25 cellular contexts compared by ENCODE assay signal in genomic region chr2:170321526-170321925, GRCh38.
DNase-seq lines count a peak whose midpoint lies in the region; ATAC-seq and TF ChIP-seq lines count a peak whose summit lies in the region.
"Had no signal": no experiment of that assay in that cellular context is flagged by ENCODE, and none has a peak within 500 bp of the region (broad histone marks: within the 10 kb centered on the region; RNA-seq: fewer than 3 reads in every experiment).

No MANE protein-coding gene starts in this region.

- DNase-seq in kidney tubule cell (ENCODE audit: low spot score) (peak; percentile 22), omental fat pad (ENCODE audit: low spot score) (no peak), HAP-1 (ENCODE audit: low spot score in 2 of 2) (no peak)
- DNase-seq in activated CD4-positive, alpha-beta T cell treated with anti-CD3 and anti-CD28 coated beads for 4 hours: no peak
- no peak for DNase-seq in activated T-helper 2 cell treated with anti-CD3 and anti-CD28 coated beads, Interferon-gamma antibody, Interleukin-2, Interleukin-4, amounts not matched to agents 10 μg/mL and 5 μg/mL and 100 μg/mL, durations not matched to agents 14 hours and 24 hours and 36 hours (ENCODE audit: low spot score)
- DNase-seq: AML-193; CD4-positive, alpha-beta memory T cell; COR-L47; DMS53; H9; IMR-90; KG1; MG63; NCI-H1105 treated with DMSO at 0.1 percent for 48 hours; NCI-H1930; NCI-H2107; NCI-H446 treated with DMSO at 0.1 percent for 48 hours; NCI-H526; PC-9; SHP77 had no signal

- H3K4me1 Mint-ChIP-seq in activated T-helper 2 cell treated with anti-CD3 and anti-CD28 coated beads, Interferon-gamma antibody, Interleukin-2, Interleukin-4, amounts not matched to agents 10 μg/mL and 5 μg/mL and 100 μg/mL, durations not matched to agents 14 hours and 24 hours and 36 hours (ENCODE audit: low read depth): peaks cover 6% of the 10 kb centered on the region
- H3K4me1 Mint-ChIP-seq: CD4-positive, alpha-beta memory T cell had no signal

- peaks cover 13% of the 10 kb centered on the region for H3K27me3 Mint-ChIP-seq in activated T-helper 2 cell treated with anti-CD3 and anti-CD28 coated beads, Interferon-gamma antibody, Interleukin-2, Interleukin-4, amounts not matched to agents 10 μg/mL and 5 μg/mL and 100 μg/mL, durations not matched to agents 14 hours and 24 hours and 36 hours (ENCODE audit: low read depth)

- no peak overlapping the region for H3K4me3 ChIP-seq in HEK293 (ENCODE audit: low read depth, low read length)
- no peak overlapping the region for H3K4me3 ChIP-seq in HAP-1
- H3K4me3 ChIP-seq: A549; BLaER1 treated with 17β-estradiol and CSF1 and Interleukin-3, amounts not matched to agents 10 nM and 100 nM; MG63; PC-9 had no signal

- H3K36me3 Mint-ChIP-seq in activated T-helper 2 cell treated with anti-CD3 and anti-CD28 coated beads, Interferon-gamma antibody, Interleukin-2, Interleukin-4, amounts not matched to agents 10 μg/mL and 5 μg/mL and 100 μg/mL, durations not matched to agents 14 hours and 24 hours and 36 hours (ENCODE audit: low read depth): peaks cover 5% of the 10 kb centered on the region

- H3K27ac ChIP-seq in HEK293 (ENCODE audit: extremely low read depth, low read depth, low read length) (no peak overlapping the region), VCaP (peak overlapping the region; percentile 23)
- H3K27ac ChIP-seq: A549; BLaER1 treated with 17β-estradiol and CSF1 and Interleukin-3, amounts not matched to agents 10 nM and 100 nM; PC-9 had no signal

- POLR2A ChIA-PET in HEK293 (lab: Yijun Ruan, JAX): no interaction called here

- no peaks in the 10 kb centered on the region for H3K27me3 ChIP-seq in HAP-1 (ENCODE audit: low read depth)
- H3K27me3 ChIP-seq: BLaER1 treated with 17β-estradiol and CSF1 and Interleukin-3, amounts not matched to agents 10 nM and 100 nM; MG63 had no signal

- no peak overlapping the region for H3K4me3 Mint-ChIP-seq in activated T-helper 2 cell treated with anti-CD3 and anti-CD28 coated beads, Interferon-gamma antibody, Interleukin-2, Interleukin-4, amounts not matched to agents 10 μg/mL and 5 μg/mL and 100 μg/mL, durations not matched to agents 14 hours and 24 hours and 36 hours (ENCODE audit: low read depth)
- H3K4me3 Mint-ChIP-seq: CD4-positive, alpha-beta memory T cell; H9 had no signal

- intact Hi-C loops in activated T-helper 2 cell treated with anti-CD3 and anti-CD28 coated beads, Interferon-gamma antibody, Interleukin-2, Interleukin-4, amounts not matched to agents 10 μg/mL and 5 μg/mL and 100 μg/mL, durations not matched to agents 14 hours and 24 hours and 36 hours (cut with micrococcal nuclease): loop anchor here (5.0 kb wide), 2 partner anchors 86 to 391 kb away; no protein-coding TSS in a partner anchor

- ATAC-seq in esophagus mucosa: peak; percentile 60
- no peak for ATAC-seq in omental fat pad (ENCODE audit: low FRiP score)
- ATAC-seq: A549 had no signal

- H3K36me3 ChIP-seq in HEK293 (ENCODE audit: control insufficient read depth in 2 of 2, insufficient read depth in 1 of 2, low read length in 2 of 2): no peaks in the 10 kb centered on the region
- H3K36me3 ChIP-seq in HAP-1 (replicated peaks): no peaks in the 10 kb centered on the region
- H3K36me3 ChIP-seq: BLaER1 treated with 17β-estradiol and CSF1 and Interleukin-3, amounts not matched to agents 10 nM and 100 nM; MG63 had no signal

- no peak for TF ChIP-seq CTCF in HEK293 (tag by site-specific recombination; IDR thresholded peaks at IDR 0.05)
- no peak for TF ChIP-seq CTCF in VCaP (conservative IDR thresholded peaks at IDR 0.05)
- TF ChIP-seq CTCF in omental fat pad (IDR thresholded peaks at IDR 0.05): no peak

- no peak overlapping the region for H3K27ac Mint-ChIP-seq in activated T-helper 2 cell treated with anti-CD3 and anti-CD28 coated beads, Interferon-gamma antibody, Interleukin-2, Interleukin-4, amounts not matched to agents 10 μg/mL and 5 μg/mL and 100 μg/mL, durations not matched to agents 14 hours and 24 hours and 36 hours
- H3K27ac Mint-ChIP-seq: CD4-positive, alpha-beta memory T cell; H9 had no signal

- H3K9me3 Mint-ChIP-seq in activated T-helper 2 cell treated with anti-CD3 and anti-CD28 coated beads, Interferon-gamma antibody, Interleukin-2, Interleukin-4, amounts not matched to agents 10 μg/mL and 5 μg/mL and 100 μg/mL, durations not matched to agents 14 hours and 24 hours and 36 hours: peaks cover 16% of the 10 kb centered on the region

- no peaks in the 10 kb centered on the region for H3K9me3 ChIP-seq in HEK293 (ENCODE audit: control insufficient read depth, insufficient read depth, low read depth, low read length)
- no peaks in the 10 kb centered on the region; the same call in 1 of the 2 replicates for H3K9me3 ChIP-seq in HAP-1
- H3K9me3 ChIP-seq: MG63 had no signal

- H3K4me1 ChIP-seq in HEK293 (ENCODE audit: control insufficient read depth, insufficient read depth, low read length): no peaks in the 10 kb centered on the region
- no peaks in the 10 kb centered on the region for H3K4me1 ChIP-seq in HAP-1
- H3K4me1 ChIP-seq: A549; BLaER1 treated with 17β-estradiol and CSF1 and Interleukin-3, amounts not matched to agents 10 nM and 100 nM had no signal

- in situ Hi-C loops in HAP-1 (cut with MboI; ENCODE audit: low sequenced_read_pairs): no loop called here

- CTCF ChIA-PET in HEK293 (lab: Yijun Ruan, JAX): interaction anchor here (0.6 to 0.8 kb wide), 2 partner anchors 40 to 1846 kb away, joined by 3 to 4 read pairs; no protein-coding TSS in a partner anchor

TF ChIP-seq in HEK293, 187 proteins besides CTCF, POLR2A, EP300 and RAD21:
- TF ChIP-seq ZNF391 (tag by site-specific recombination; IDR thresholded peaks at IDR 0.05; ENCODE audit: borderline replicate concordance, low read depth) (no peak), ZNF335 (tag by site-specific recombination; conservative IDR thresholded peaks at IDR 0.05) (0 out of 2 replicates have a peak, but pooled peaks have one; percentile 19)
TF ChIP-seq in HEK293: peak in this region for 1.
